In genomic region chr1:111474521-111474920, GRCh38 we compare ENCODE assay signal across 14 cellular contexts. TPM values are rescaled to one million over a fixed set of nuclear protein-coding genes. Genes with fewer than 3 reads are reported as not detected.
A peak's percentile ranks its signal among the peaks of the same experiment; 100 is the strongest.
DNase-seq lines count a peak whose midpoint lies in the region; ATAC-seq, FAIRE-seq and TF ChIP-seq lines count a peak whose summit lies in the region.
"Had no signal": no experiment of that assay in that cellular context is flagged by ENCODE, and none has a peak within 500 bp of the region (broad histone marks: within the 10 kb centered on the region; RNA-seq: fewer than 3 reads in every experiment).

No MANE protein-coding gene starts in this region.

- H3K27ac ChIP-seq in coronary artery = peak overlapping the region; percentile 12 to 39
- peak overlapping the region; percentile 33 for H3K27ac ChIP-seq in vagina
- H3K27ac ChIP-seq in kidney (ENCODE audit: low read depth in 2 of 2, low read length in 2 of 2) = no peak overlapping the region

- H3K4me1 ChIP-seq in vagina = peaks cover 5% of the 10 kb centered on the region
- no peaks in the 10 kb centered on the region for H3K4me1 ChIP-seq in kidney (ENCODE audit: control insufficient read depth in 1 of 2, insufficient read depth in 1 of 2, low read depth in 1 of 2, low read length in 2 of 2)

- H3K27ac Mint-ChIP-seq in naive thymus-derived CD8-positive, alpha-beta T cell = peak overlapping the region in 8 of 10 donors; percentile 80 to 98 (median 96)

- H3K36me3 ChIP-seq in vagina (peaks cover 0 to 12% of the 10 kb centered on the region in 2 donors), kidney (ENCODE audit: control insufficient read depth in 1 of 2, insufficient read depth in 2 of 2, low read length in 2 of 2) (peaks cover 6 to 7% of the 10 kb centered on the region in 2 donors)

- H3K4me3 ChIP-seq in coronary artery (peak overlapping the region; percentile 53), vagina (peak overlapping the region in 1 of 2 donors; percentile 0), kidney (ENCODE audit: low read length in 2 of 2) (no peak overlapping the region)
- H3K4me3 ChIP-seq: smooth muscle cell had no signal

- POLR2A ChIA-PET in naive thymus-derived CD8-positive, alpha-beta T cell (lab: Charles Lee) = interaction anchor here (1.1 to 4.1 kb wide), 3 partner anchors 25 to 281 kb away, joined by 3 to 34 read pairs (median 32); partner anchors contain the start of genes ATP5PB, DDX20 and WDR77

- H3K4me1 Mint-ChIP-seq in naive thymus-derived CD8-positive, alpha-beta T cell = peaks cover 25 to 56% (median 45%) of the 10 kb centered on the region in 4 donors

- TF ChIP-seq CTCF in coronary artery (IDR thresholded peaks at IDR 0.05) (no peak), vagina (IDR thresholded peaks at IDR 0.05) (no peak), kidney (IDR thresholded peaks at IDR 0.05; ENCODE audit: borderline replicate concordance, extremely low read depth, insufficient read depth) (no peak)

- TF ChIP-seq POLR2A in vagina (IDR thresholded peaks at IDR 0.05) (no peak), GM12892 (IDR thresholded peaks at IDR 0.05; ENCODE audit: low read depth, low read length) (no peak)

- no peak for DNase-seq in Right ventricle myocardium superior
- DNase-seq in cardiac septum (ENCODE audit: low spot score) = no peak
- DNase-seq in coronary artery (ENCODE audit: low spot score) = no peak
- no peak for DNase-seq in naive thymus-derived CD8-positive, alpha-beta T cell
- DNase-seq in vagina (ENCODE audit: extremely low spot score in 2 of 2) = no peak
- DNase-seq in NCI-H2029 (lab: John Stamatoyannopoulos, UW) = no peak
- no peak for DNase-seq in kidney
- DNase-seq in GM12892 (ENCODE audit: insufficient read length) = no peak
- DNase-seq: caudate nucleus, NCI-H1105, NCI-H524, SHP77 treated with DMSO at 0.1 percent for 48 hours had no signal

- ATAC-seq in Right ventricle myocardium superior (ENCODE audit: poor library complexity) = peak; percentile 36
- ATAC-seq in naive thymus-derived CD8-positive, alpha-beta T cell = no peak

- H3K27me3 Mint-ChIP-seq in naive thymus-derived CD8-positive, alpha-beta T cell = no peaks in the 10 kb centered on the region

- no peak for FAIRE-seq in kidney (lab: Jason Lieb, UNC)
- FAIRE-seq in GM12892 (lab: Jason Lieb, UNC) = no peak
- FAIRE-seq: GM18507 had no signal

- H3K4me3 Mint-ChIP-seq in naive thymus-derived CD8-positive, alpha-beta T cell = peak overlapping the region in 9 of 10 donors; percentile 84 to 95 (median 89)

- H3K9me3 ChIP-seq in vagina = no peaks in the 10 kb centered on the region
- no peaks in the 10 kb centered on the region for H3K9me3 ChIP-seq in kidney (ENCODE audit: control insufficient read depth in 1 of 2, low read length in 2 of 2)

- H3K9ac ChIP-seq in kidney (ENCODE audit: low read length in 2 of 2) = no peak overlapping the region

- no peaks in the 10 kb centered on the region for H3K27me3 ChIP-seq in vagina

- intact Hi-C loops in Right ventricle myocardium superior (cut with DNase I) = no loop called here
- intact Hi-C loops in cardiac septum (cut with DNase I) = no loop called here
- intact Hi-C loops in vagina (cut with DNase I) = no loop called here
- intact Hi-C loops in kidney (cut with DNase I) = no loop called here

- H3K36me3 Mint-ChIP-seq in naive thymus-derived CD8-positive, alpha-beta T cell = peaks cover 12 to 20% (median 20%) of the 10 kb centered on the region in 3 donors

- no peaks in the 10 kb centered on the region for H3K9me3 Mint-ChIP-seq in naive thymus-derived CD8-positive, alpha-beta T cell

RNA-seq across cellular contexts. Expression of gene C1orf162, which starts 0.7 kb away (rescaled TPM):
- total RNA-seq in Right ventricle myocardium superior (5.6 TPM), cardiac septum (2.6 TPM), vagina (46.2 TPM), kidney (31.5 TPM)
- total RNA-seq in naive thymus-derived CD8-positive, alpha-beta T cell = 10 to 100 TPM; 58.1 to 59.7 TPM
- polyA plus RNA-seq in naive thymus-derived CD8-positive, alpha-beta T cell = 100 to 1,000 TPM; 159 to 250 (median 243) TPM
- polyA plus RNA-seq in kidney (ENCODE audit: insufficient read depth, low read depth, low replicate concordance) = 8.9 TPM
- 1.9 TPM for polyA plus RNA-seq in GM12892 (2012; ENCODE audit: missing spikeins)
- total RNA-seq: smooth muscle cell had no signal

RNA-seq across cellular contexts. Expression of gene ATP5PB, which starts 25.3 kb away (rescaled TPM):
- total RNA-seq in Right ventricle myocardium superior (680 TPM), cardiac septum (565 TPM), vagina (142 TPM), kidney (207 TPM)
- total RNA-seq in naive thymus-derived CD8-positive, alpha-beta T cell = 100 to 1,000 TPM; 105 to 115 TPM
- polyA plus RNA-seq in naive thymus-derived CD8-positive, alpha-beta T cell = 100 to 1,000 TPM; 411 to 437 (median 416) TPM
- 791 TPM for polyA plus RNA-seq in kidney (ENCODE audit: insufficient read depth, low read depth, low replicate concordance)
- polyA plus RNA-seq in GM12892 (2012; ENCODE audit: missing spikeins) = 520 TPM

RNA-seq across cellular contexts. Expression of gene WDR77, which starts 25.5 kb away (rescaled TPM):
- total RNA-seq in Right ventricle myocardium superior = 25.4 TPM
- total RNA-seq in cardiac septum = 29.6 TPM
- 10 to 100 TPM; 35.4 to 35.9 TPM for total RNA-seq in naive thymus-derived CD8-positive, alpha-beta T cell
- 10 to 100 TPM; 36.9 to 44.6 (median 43.9) TPM for polyA plus RNA-seq in naive thymus-derived CD8-positive, alpha-beta T cell
- 50.8 TPM for total RNA-seq in vagina
- 26.5 TPM for total RNA-seq in kidney
- 28.2 TPM for polyA plus RNA-seq in kidney (ENCODE audit: insufficient read depth, low read depth, low replicate concordance)
- 36.0 TPM for polyA plus RNA-seq in GM12892 (2012; ENCODE audit: missing spikeins)

RNA-seq across cellular contexts. Expression of gene ADORA3, which starts 28.9 kb away (rescaled TPM):
- total RNA-seq in Right ventricle myocardium superior (3.3 TPM), cardiac septum (0.51 TPM), vagina (5.2 TPM), kidney (10.8 TPM)
- under 1 TPM in 1 of 2 experiments, not detected in 1; 0.62 TPM for total RNA-seq in naive thymus-derived CD8-positive, alpha-beta T cell
- not detected for polyA plus RNA-seq in naive thymus-derived CD8-positive, alpha-beta T cell
- polyA plus RNA-seq in kidney (ENCODE audit: insufficient read depth, low read depth, low replicate concordance) = 3.1 TPM
- polyA plus RNA-seq in GM12892 (2012; ENCODE audit: missing spikeins) = 0.38 TPM
- total RNA-seq: smooth muscle cell had no signal
- polyA plus RNA-seq: smooth muscle cell had no signal

RNA-seq across cellular contexts. Expression of gene TMIGD3, which starts 28.9 kb away (rescaled TPM):
- total RNA-seq in Right ventricle myocardium superior (0.89 TPM), cardiac septum (0.32 TPM), vagina (2.9 TPM), kidney (3.0 TPM)
- total RNA-seq in naive thymus-derived CD8-positive, alpha-beta T cell = not detected
- polyA plus RNA-seq in naive thymus-derived CD8-positive, alpha-beta T cell = not detected
- 0.43 TPM for polyA plus RNA-seq in kidney (ENCODE audit: insufficient read depth, low read depth, low replicate concordance)
- not detected for polyA plus RNA-seq in GM12892 (2012; ENCODE audit: missing spikeins)
- total RNA-seq: smooth muscle cell had no signal
- polyA plus RNA-seq: smooth muscle cell had no signal

Comparison
In these comparisons a context has a peak if more than half of its experiments do, and no peak if none do; other contexts are left out.
1. H3K27ac ChIP-seq: peak in coronary artery (2 of 2) and vagina (single experiment); none in kidney (0 of 2).